1 cellular context compared by ENCODE assay signal in the genomic region with DNA sequence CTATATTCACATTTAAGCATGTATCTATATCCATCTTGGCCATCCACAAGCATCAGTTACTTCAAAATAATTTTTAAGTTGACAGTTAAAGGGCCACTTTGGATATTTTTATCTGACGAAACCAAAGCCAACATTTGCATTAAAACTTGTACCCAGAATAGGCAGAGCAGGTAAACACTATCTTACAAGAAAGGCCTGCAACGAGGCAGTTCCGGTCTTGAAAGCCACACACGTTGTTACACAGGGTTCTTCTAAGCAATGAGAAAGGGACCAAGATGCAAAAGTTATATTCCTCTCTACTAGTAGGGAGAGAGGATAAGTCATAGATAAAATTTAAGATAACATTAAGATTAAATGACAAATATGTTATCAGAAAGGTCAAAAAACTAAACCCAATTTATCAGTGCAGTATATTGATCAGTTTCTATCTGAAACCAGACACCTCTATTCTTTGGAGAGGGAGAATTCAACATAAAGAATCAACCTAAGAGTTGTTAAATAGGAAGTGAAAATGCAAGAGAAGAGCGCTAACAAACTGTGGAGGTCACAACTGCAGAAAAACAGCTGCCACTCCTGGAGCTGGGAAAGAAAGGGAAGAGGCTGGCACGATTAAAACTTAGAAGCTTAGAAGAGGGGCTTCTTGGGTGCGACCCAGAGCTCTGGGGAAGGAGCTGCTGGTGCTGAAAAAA.
TF ChIP-seq lines count a peak whose summit lies in the region.

No MANE protein-coding gene starts in this region.

TF ChIP-seq in H1, 55 proteins besides CTCF, POLR2A, EP300 and RAD21 (continued from another document):
- TF ChIP-seq, protein P1, sequence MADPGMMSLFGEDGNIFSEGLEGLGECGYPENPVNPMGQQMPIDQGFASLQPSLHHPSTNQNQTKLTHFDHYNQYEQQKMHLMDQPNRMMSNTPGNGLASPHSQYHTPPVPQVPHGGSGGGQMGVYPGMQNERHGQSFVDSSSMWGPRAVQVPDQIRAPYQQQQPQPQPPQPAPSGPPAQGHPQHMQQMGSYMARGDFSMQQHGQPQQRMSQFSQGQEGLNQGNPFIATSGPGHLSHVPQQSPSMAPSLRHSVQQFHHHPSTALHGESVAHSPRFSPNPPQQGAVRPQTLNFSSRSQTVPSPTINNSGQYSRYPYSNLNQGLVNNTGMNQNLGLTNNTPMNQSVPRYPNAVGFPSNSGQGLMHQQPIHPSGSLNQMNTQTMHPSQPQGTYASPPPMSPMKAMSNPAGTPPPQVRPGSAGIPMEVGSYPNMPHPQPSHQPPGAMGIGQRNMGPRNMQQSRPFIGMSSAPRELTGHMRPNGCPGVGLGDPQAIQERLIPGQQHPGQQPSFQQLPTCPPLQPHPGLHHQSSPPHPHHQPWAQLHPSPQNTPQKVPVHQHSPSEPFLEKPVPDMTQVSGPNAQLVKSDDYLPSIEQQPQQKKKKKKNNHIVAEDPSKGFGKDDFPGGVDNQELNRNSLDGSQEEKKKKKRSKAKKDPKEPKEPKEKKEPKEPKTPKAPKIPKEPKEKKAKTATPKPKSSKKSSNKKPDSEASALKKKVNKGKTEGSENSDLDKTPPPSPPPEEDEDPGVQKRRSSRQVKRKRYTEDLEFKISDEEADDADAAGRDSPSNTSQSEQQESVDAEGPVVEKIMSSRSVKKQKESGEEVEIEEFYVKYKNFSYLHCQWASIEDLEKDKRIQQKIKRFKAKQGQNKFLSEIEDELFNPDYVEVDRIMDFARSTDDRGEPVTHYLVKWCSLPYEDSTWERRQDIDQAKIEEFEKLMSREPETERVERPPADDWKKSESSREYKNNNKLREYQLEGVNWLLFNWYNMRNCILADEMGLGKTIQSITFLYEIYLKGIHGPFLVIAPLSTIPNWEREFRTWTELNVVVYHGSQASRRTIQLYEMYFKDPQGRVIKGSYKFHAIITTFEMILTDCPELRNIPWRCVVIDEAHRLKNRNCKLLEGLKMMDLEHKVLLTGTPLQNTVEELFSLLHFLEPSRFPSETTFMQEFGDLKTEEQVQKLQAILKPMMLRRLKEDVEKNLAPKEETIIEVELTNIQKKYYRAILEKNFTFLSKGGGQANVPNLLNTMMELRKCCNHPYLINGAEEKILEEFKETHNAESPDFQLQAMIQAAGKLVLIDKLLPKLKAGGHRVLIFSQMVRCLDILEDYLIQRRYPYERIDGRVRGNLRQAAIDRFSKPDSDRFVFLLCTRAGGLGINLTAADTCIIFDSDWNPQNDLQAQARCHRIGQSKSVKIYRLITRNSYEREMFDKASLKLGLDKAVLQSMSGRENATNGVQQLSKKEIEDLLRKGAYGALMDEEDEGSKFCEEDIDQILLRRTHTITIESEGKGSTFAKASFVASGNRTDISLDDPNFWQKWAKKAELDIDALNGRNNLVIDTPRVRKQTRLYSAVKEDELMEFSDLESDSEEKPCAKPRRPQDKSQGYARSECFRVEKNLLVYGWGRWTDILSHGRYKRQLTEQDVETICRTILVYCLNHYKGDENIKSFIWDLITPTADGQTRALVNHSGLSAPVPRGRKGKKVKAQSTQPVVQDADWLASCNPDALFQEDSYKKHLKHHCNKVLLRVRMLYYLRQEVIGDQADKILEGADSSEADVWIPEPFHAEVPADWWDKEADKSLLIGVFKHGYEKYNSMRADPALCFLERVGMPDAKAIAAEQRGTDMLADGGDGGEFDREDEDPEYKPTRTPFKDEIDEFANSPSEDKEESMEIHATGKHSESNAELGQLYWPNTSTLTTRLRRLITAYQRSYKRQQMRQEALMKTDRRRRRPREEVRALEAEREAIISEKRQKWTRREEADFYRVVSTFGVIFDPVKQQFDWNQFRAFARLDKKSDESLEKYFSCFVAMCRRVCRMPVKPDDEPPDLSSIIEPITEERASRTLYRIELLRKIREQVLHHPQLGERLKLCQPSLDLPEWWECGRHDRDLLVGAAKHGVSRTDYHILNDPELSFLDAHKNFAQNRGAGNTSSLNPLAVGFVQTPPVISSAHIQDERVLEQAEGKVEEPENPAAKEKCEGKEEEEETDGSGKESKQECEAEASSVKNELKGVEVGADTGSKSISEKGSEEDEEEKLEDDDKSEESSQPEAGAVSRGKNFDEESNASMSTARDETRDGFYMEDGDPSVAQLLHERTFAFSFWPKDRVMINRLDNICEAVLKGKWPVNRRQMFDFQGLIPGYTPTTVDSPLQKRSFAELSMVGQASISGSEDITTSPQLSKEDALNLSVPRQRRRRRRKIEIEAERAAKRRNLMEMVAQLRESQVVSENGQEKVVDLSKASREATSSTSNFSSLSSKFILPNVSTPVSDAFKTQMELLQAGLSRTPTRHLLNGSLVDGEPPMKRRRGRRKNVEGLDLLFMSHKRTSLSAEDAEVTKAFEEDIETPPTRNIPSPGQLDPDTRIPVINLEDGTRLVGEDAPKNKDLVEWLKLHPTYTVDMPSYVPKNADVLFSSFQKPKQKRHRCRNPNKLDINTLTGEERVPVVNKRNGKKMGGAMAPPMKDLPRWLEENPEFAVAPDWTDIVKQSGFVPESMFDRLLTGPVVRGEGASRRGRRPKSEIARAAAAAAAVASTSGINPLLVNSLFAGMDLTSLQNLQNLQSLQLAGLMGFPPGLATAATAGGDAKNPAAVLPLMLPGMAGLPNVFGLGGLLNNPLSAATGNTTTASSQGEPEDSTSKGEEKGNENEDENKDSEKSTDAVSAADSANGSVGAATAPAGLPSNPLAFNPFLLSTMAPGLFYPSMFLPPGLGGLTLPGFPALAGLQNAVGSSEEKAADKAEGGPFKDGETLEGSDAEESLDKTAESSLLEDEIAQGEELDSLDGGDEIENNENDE (IDR thresholded peaks at IDR 0.05; ENCODE audit: insufficient replicate concordance, low read length): no peak
